ENCODE assay signal across 9 cellular contexts in the genomic region with DNA sequence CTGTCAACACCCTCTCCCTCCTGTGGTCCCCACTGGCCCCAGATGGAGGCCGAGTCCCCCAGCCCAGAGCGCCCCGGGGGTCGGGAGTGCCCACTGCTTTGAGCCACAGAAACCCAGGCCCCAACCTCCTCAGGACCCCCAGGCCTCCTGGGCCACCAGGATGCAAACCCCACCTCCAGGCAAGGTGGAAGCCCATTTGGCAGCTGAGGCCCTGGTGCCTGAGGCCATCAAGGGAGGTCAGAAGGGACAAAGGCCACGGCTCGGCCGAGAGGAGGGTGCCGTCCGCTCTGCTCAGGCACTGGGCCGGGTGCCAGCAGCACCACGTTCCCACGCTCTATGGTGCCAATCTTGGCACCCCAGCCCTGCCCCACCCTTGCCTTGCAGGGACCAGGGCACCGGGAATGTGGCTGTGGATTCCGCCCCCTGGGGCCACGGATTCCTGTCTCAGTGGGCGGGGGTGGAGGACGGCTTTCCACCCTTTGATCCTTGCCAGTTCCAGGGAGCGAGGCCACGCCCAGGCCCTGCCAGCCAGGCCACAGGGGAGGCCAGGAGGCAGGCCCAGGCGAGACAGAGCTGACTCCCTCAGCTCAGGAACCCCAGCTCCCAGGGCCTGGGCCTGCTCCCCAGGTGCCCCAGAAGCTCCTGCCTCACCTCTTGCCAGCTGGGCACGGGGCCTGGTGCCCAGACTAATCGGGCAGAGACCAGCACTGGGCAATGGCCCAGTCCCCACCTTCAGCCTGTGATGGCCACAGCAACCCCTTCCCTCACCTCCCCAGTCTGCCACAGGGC. TPM values are rescaled to one million over a fixed set of nuclear protein-coding genes. Genes with fewer than 3 reads are reported as not detected.
DNase-seq lines count a peak whose midpoint lies in the region; FAIRE-seq and TF ChIP-seq lines count a peak whose summit lies in the region.
"Had no signal": no experiment of that assay in that cellular context is flagged by ENCODE, and none has a peak within 500 bp of the region (broad histone marks: within the 10 kb centered on the region; RNA-seq: fewer than 3 reads in every experiment).

No MANE protein-coding gene starts in this region.

- H3K4me1 Mint-ChIP-seq in activated T-helper 2 cell treated with anti-CD3 and anti-CD28 coated beads, Interferon-gamma antibody, Interleukin-2, Interleukin-4, amounts not matched to agents 10 μg/mL and 5 μg/mL and 100 μg/mL, durations not matched to agents 14 hours and 24 hours and 36 hours (ENCODE audit: low read depth), result peaks cover 10% of the 10 kb centered on the region

- no peaks in the 10 kb centered on the region for H3K9me3 ChIP-seq in suprapubic skin

- no peak for FAIRE-seq in GM12891 (lab: Jason Lieb, UNC)

- no peak overlapping the region for H2BK15ac ChIP-seq in mesendoderm (replicated peaks; ENCODE audit: low read depth)

- H3K79me2 ChIP-seq in mesendoderm (ENCODE audit: control insufficient read depth, insufficient read depth, low read length), result no peaks in the 10 kb centered on the region

- H2BK120ac ChIP-seq in mesendoderm (ENCODE audit: low read depth, low read length), result no peak overlapping the region

- TF ChIP-seq POLR2A in suprapubic skin (IDR thresholded peaks at IDR 0.05) (no peak), GM12891 (IDR thresholded peaks at IDR 0.05; ENCODE audit: low read depth, low read length) (no peak)

- H3K9ac ChIP-seq in mesendoderm (ENCODE audit: low read length), result no peak overlapping the region

- 15% methylated on average over 15 of the region's 22 CpGs for WGBS in suprapubic skin
- WGBS in mesendoderm (ENCODE audit: extremely low coverage, insufficient coverage, low lambda C conversion rate), result no CpG with 5 or more reads among the region's 22 CpGs

- H3K4me2 ChIP-seq in mesendoderm (ENCODE audit: low read length), result no peak overlapping the region

- H3K27me3 Mint-ChIP-seq in activated T-helper 2 cell treated with anti-CD3 and anti-CD28 coated beads, Interferon-gamma antibody, Interleukin-2, Interleukin-4, amounts not matched to agents 10 μg/mL and 5 μg/mL and 100 μg/mL, durations not matched to agents 14 hours and 24 hours and 36 hours (ENCODE audit: low read depth), result peaks cover 8% of the 10 kb centered on the region

- peak overlapping the region; percentile 3 for H3K4me3 Mint-ChIP-seq in activated T-helper 2 cell treated with anti-CD3 and anti-CD28 coated beads, Interferon-gamma antibody, Interleukin-2, Interleukin-4, amounts not matched to agents 10 μg/mL and 5 μg/mL and 100 μg/mL, durations not matched to agents 14 hours and 24 hours and 36 hours (ENCODE audit: low read depth)

- H3K4me1 ChIP-seq in suprapubic skin, result peaks cover 78% of the 10 kb centered on the region
- peaks cover 3% of the 10 kb centered on the region for H3K4me1 ChIP-seq in mesendoderm (ENCODE audit: control insufficient read depth, low read depth, low read length)

- peak overlapping the region; percentile 70 for H3K4me3 ChIP-seq in suprapubic skin
- H3K4me3 ChIP-seq in mesendoderm (ENCODE audit: low read length), result no peak overlapping the region

- TF ChIP-seq EP300 in suprapubic skin (IDR thresholded peaks at IDR 0.05), result no peak

- H4K5ac ChIP-seq in mesendoderm (ENCODE audit: low read length), result no peak overlapping the region

- H2AK5ac ChIP-seq in mesendoderm (ENCODE audit: low read length), result no peak overlapping the region

- peaks cover 14% of the 10 kb centered on the region for H3K27me3 ChIP-seq in suprapubic skin
- H3K27me3 ChIP-seq in mesendoderm (ENCODE audit: insufficient read depth, low read length, poor library complexity), result peaks cover 2% of the 10 kb centered on the region

- H3K79me1 ChIP-seq in mesendoderm (ENCODE audit: low read length), result no peaks in the 10 kb centered on the region

- H2BK5ac ChIP-seq in mesendoderm (ENCODE audit: low read length), result no peak overlapping the region

- H3K23ac ChIP-seq in mesendoderm (ENCODE audit: low read length), result no peak overlapping the region

- H3K4ac ChIP-seq in mesendoderm (ENCODE audit: low read depth, low read length), result no peak overlapping the region

- intact Hi-C loops in activated T-helper 2 cell treated with anti-CD3 and anti-CD28 coated beads, Interferon-gamma antibody, Interleukin-2, Interleukin-4, amounts not matched to agents 10 μg/mL and 5 μg/mL and 100 μg/mL, durations not matched to agents 14 hours and 24 hours and 36 hours (cut with micrococcal nuclease), result loop anchor here (5.0 kb wide), 2 partner anchors 44 to 76 kb away; a partner anchor contains a TSS

- H3K9me3 Mint-ChIP-seq in activated T-helper 2 cell treated with anti-CD3 and anti-CD28 coated beads, Interferon-gamma antibody, Interleukin-2, Interleukin-4, amounts not matched to agents 10 μg/mL and 5 μg/mL and 100 μg/mL, durations not matched to agents 14 hours and 24 hours and 36 hours, result no peaks in the 10 kb centered on the region
- H3K9me3 Mint-ChIP-seq: memory B cell had no signal

- H3K36me3 Mint-ChIP-seq in activated T-helper 2 cell treated with anti-CD3 and anti-CD28 coated beads, Interferon-gamma antibody, Interleukin-2, Interleukin-4, amounts not matched to agents 10 μg/mL and 5 μg/mL and 100 μg/mL, durations not matched to agents 14 hours and 24 hours and 36 hours (ENCODE audit: low read depth), result no peaks in the 10 kb centered on the region
- H3K36me3 Mint-ChIP-seq: memory B cell had no signal

- no peak overlapping the region for H3K56ac ChIP-seq in mesendoderm (ENCODE audit: low read length)

- no peak overlapping the region for H3K27ac Mint-ChIP-seq in activated T-helper 2 cell treated with anti-CD3 and anti-CD28 coated beads, Interferon-gamma antibody, Interleukin-2, Interleukin-4, amounts not matched to agents 10 μg/mL and 5 μg/mL and 100 μg/mL, durations not matched to agents 14 hours and 24 hours and 36 hours
- H3K27ac Mint-ChIP-seq: memory B cell had no signal

- TF ChIP-seq CTCF in suprapubic skin (IDR thresholded peaks at IDR 0.05), result no peak

- H3K27ac ChIP-seq in suprapubic skin, result peak overlapping the region; percentile 86
- no peak overlapping the region for H3K27ac ChIP-seq in mesendoderm (ENCODE audit: low read depth, low read length)

- no peak overlapping the region for H3K18ac ChIP-seq in mesendoderm (ENCODE audit: low read length)

- no peak overlapping the region for H4K8ac ChIP-seq in mesendoderm (ENCODE audit: low read depth, low read length)

- peak; percentile 41 for DNase-seq in DMS153 (lab: John Stamatoyannopoulos, UW)
- no peak for DNase-seq in DMS153 treated with DMSO at 0.1 percent for 48 hours (lab: John Stamatoyannopoulos, UW; ENCODE audit: unreplicated experiment)
- DNase-seq in activated T-helper 2 cell treated with anti-CD3 and anti-CD28 coated beads, Interferon-gamma antibody, Interleukin-2, Interleukin-4, amounts not matched to agents 10 μg/mL and 5 μg/mL and 100 μg/mL, durations not matched to agents 14 hours and 24 hours and 36 hours (ENCODE audit: low spot score), result no peak
- DNase-seq in kidney tubule cell (ENCODE audit: low spot score), result peak; percentile 94
- peak; percentile 84 to 89 for DNase-seq in suprapubic skin (ENCODE audit: low spot score in 2 of 2)
- no peak for DNase-seq in GM12891 (ENCODE audit: insufficient read length, low spot score)
- no peak for DNase-seq in mesendoderm
- no peak for DNase-seq in SKM-1 (lab: John Stamatoyannopoulos, UW; ENCODE audit: unreplicated experiment)

- H3K36me3 ChIP-seq in suprapubic skin (no peaks in the 10 kb centered on the region), mesendoderm (ENCODE audit: control insufficient read depth, insufficient read depth, low read length) (no peaks in the 10 kb centered on the region)

TF ChIP-seq in GM12891, 5 proteins besides CTCF, POLR2A, EP300 and RAD21:
- TF ChIP-seq PAX5 (IDR thresholded peaks at IDR 0.05; ENCODE audit: insufficient read depth, low read length, severe bottlenecking), result no peak
- TF ChIP-seq POLR2AphosphoS5 (IDR thresholded peaks at IDR 0.05; ENCODE audit: low read depth, low read length), result no peak
- TF ChIP-seq POU2F2 (IDR thresholded peaks at IDR 0.05; ENCODE audit: low read depth, low read length), result no peak
- no peak for TF ChIP-seq SPI1 (IDR thresholded peaks at IDR 0.05; ENCODE audit: low read depth, low read length)
- no peak for TF ChIP-seq TAF1 (IDR thresholded peaks at IDR 0.05; ENCODE audit: low read depth, low read length)

RNA-seq across cellular contexts. Expression of a gene that starts 26.3 kb away (rescaled TPM):
- total RNA-seq in activated T-helper 2 cell treated with anti-CD3 and anti-CD28 coated beads, Interferon-gamma antibody, Interleukin-2, Interleukin-4, amounts not matched to agents 10 μg/mL and 5 μg/mL and 100 μg/mL, durations not matched to agents 14 hours and 24 hours and 36 hours, result 27.1 and 29.8 TPM in 2 replicates
- total RNA-seq in suprapubic skin, result 1 to 10 TPM in 2 of 4 donors, under 1 TPM in 2; 0.95 to 2.7 (median 1.3) TPM
- 18.8 TPM for polyA plus RNA-seq in GM12891 (2012; ENCODE audit: low read depth, missing spikeins)
- not detected for polyA plus RNA-seq in mesendoderm (2013, experiment 1 of 2)
- not detected for polyA plus RNA-seq in mesendoderm (2013, experiment 2 of 2)

Comparison
In these comparisons a context has a peak if more than half of its experiments do, and no peak if none do; other contexts are left out.
1. DNase-seq: peak in DMS153 (single experiment), kidney tubule cell (single experiment) and suprapubic skin (2 of 2); none in DMS153 treated with DMSO at 0.1 percent for 48 hours (single experiment), activated T-helper 2 cell treated with anti-CD3 and anti-CD28 coated beads, Interferon-gamma antibody, Interleukin-2, Interleukin-4, amounts not matched to agents 10 μg/mL and 5 μg/mL and 100 μg/mL, durations not matched to agents 14 hours and 24 hours and 36 hours (single experiment), GM12891 (single experiment), mesendoderm (single experiment) and SKM-1 (single experiment).